1 cellular context compared by ENCODE assay signal in the genomic region with DNA sequence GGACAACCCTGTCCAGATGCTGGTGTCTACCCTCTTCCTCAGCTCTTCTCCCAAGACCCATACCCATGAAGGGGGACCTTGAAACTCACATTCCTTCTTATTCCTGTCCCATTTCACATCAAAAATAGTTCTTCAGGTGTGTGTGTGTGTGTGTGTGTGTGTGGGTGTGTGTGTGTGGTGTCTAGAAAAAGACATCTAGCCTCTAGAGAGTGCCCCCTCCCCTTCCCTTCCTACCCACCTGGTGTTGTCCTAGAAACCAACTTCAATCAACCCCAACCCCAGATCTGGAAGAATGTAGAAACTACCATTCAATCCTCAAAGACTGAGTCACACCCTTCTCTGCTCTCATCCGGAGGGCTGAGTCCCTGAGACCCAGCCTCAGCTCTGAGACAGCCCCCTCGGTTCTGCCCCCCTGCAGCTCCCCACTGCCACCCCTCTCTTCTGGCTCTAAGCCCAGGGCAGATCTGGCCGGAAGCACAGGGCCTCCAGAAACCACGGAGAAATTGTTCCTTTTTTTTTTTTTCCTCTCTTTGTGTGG.
TF ChIP-seq lines count a peak whose summit lies in the region.

No MANE protein-coding gene starts in this region.

TF ChIP-seq in WTC11, 78 proteins besides CTCF, POLR2A, EP300 and RAD21 (continued from another document):
- TF ChIP-seq, protein P1, sequence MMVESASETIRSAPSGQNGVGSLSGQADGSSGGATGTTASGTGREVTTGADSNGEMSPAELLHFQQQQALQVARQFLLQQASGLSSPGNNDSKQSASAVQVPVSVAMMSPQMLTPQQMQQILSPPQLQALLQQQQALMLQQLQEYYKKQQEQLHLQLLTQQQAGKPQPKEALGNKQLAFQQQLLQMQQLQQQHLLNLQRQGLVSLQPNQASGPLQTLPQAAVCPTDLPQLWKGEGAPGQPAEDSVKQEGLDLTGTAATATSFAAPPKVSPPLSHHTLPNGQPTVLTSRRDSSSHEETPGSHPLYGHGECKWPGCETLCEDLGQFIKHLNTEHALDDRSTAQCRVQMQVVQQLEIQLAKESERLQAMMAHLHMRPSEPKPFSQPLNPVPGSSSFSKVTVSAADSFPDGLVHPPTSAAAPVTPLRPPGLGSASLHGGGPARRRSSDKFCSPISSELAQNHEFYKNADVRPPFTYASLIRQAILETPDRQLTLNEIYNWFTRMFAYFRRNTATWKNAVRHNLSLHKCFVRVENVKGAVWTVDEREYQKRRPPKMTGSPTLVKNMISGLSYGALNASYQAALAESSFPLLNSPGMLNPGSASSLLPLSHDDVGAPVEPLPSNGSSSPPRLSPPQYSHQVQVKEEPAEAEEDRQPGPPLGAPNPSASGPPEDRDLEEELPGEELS (CRISPR knock-in tag; IDR thresholded peaks at IDR 0.05) = no peak
- no peak for TF ChIP-seq CDX4 (CRISPR knock-in tag; IDR thresholded peaks at IDR 0.05; ENCODE audit: borderline replicate concordance)
- TF ChIP-seq PRRX2 (CRISPR knock-in tag; IDR thresholded peaks at IDR 0.05) = no peak
- no peak for TF ChIP-seq GTF2I (CRISPR knock-in tag; conservative IDR thresholded peaks at IDR 0.05)
